ENCODE assay signal across 9 cellular contexts in genomic region chr5:172657503-172658233, GRCh38. TPM values are rescaled to one million over a fixed set of nuclear protein-coding genes. Genes with fewer than 3 reads are reported as not detected.
DNase-seq lines count a peak whose midpoint lies in the region; ATAC-seq, FAIRE-seq and TF ChIP-seq lines count a peak whose summit lies in the region.
"Not testable (repeated sequence)": the region's sequence is repeated elsewhere in the genome, so short reads cannot be mapped to it uniquely, and the experiment has no call there.
"Had no signal": no experiment of that assay in that cellular context is flagged by ENCODE, and none has a peak within 500 bp of the region (broad histone marks: within the 10 kb centered on the region; RNA-seq: fewer than 3 reads in every experiment).

No MANE protein-coding gene starts in this region.

- H3K9me1 ChIP-seq in K562 (ENCODE audit: control insufficient read depth, insufficient read depth, low read length) = not testable (repeated sequence)

- not testable (repeated sequence) for TF ChIP-seq EP300 in K562 (IDR thresholded peaks at IDR 0.05; ENCODE audit: low read length); esophagus muscularis mucosa (IDR thresholded peaks at IDR 0.05)

- not testable (repeated sequence) for H4K20me1 ChIP-seq in K562 (replicated peaks; ENCODE audit: control insufficient read depth, insufficient read depth, low read length); smooth muscle cell (ENCODE audit: low read depth)

- DNase-seq in LHCN-M2 (ENCODE audit: low read depth) = peak; percentile 35
- DNase-seq in K562 (ENCODE audit: extremely low read depth in 1 of 4, low spot score in 3 of 4); esophagus muscularis mucosa (ENCODE audit: extremely low spot score); left ventricle myocardium inferior; prostate gland (ENCODE audit: low spot score); smooth muscle cell (lab: John Stamatoyannopoulos, UW; ENCODE audit: unreplicated experiment); type B pancreatic cell (ENCODE audit: extremely low spot score, unreplicated experiment): not testable (repeated sequence)

- peak overlapping the region; percentile 17 for H3K27ac Mint-ChIP-seq in type B pancreatic cell

- H3K4me3 ChIP-seq in K562; esophagus muscularis mucosa; muscle layer of colon (ENCODE audit: low read depth in 1 of 2, low read length in 2 of 2); prostate gland; smooth muscle cell: not testable (repeated sequence)
- H3K4me3 ChIP-seq in left ventricle myocardium inferior = peak overlapping the region; percentile 31

- H3K9ac ChIP-seq in K562 (ENCODE audit: insufficient read depth in 1 of 2, low read depth in 2 of 2, low read length in 2 of 2) = not testable (repeated sequence)
- peak overlapping the region; percentile 44 for H3K9ac ChIP-seq in muscle layer of colon (ENCODE audit: low read length)
- peak overlapping the region; percentile 42 for H3K9ac ChIP-seq in smooth muscle cell (ENCODE audit: low read depth)

- WGBS in K562 (ENCODE audit: insufficient coverage, low coverage, missing lambda C conversion rate) = 11% methylated on average over 17 of the region's 17 CpGs
- 64% methylated on average over 17 of the region's 17 CpGs for WGBS in esophagus muscularis mucosa
- WGBS in prostate gland = 85% methylated on average over 17 of the region's 17 CpGs
- WGBS in smooth muscle cell (ENCODE audit: low lambda C conversion rate) = 93% methylated on average over 17 of the region's 17 CpGs

- not testable (repeated sequence) for ATAC-seq in K562

- H3F3A ChIP-seq in smooth muscle cell (ENCODE audit: low read depth) = not testable (repeated sequence)

- intact Hi-C loops in K562 (cut with micrococcal nuclease); esophagus muscularis mucosa (cut with DNase I); left ventricle myocardium inferior (cut with micrococcal nuclease); prostate gland (cut with DNase I): not testable (repeated sequence)

- not testable (repeated sequence) for H3K4me3 Mint-ChIP-seq in type B pancreatic cell

- H3K4me1 Mint-ChIP-seq in type B pancreatic cell (ENCODE audit: unreplicated experiment) = peaks cover 11% of the 10 kb centered on the region

- H3K9me3 Mint-ChIP-seq in type B pancreatic cell = not testable (repeated sequence)

- H3K9me3 ChIP-seq in K562 (replicated peaks; ENCODE audit: control insufficient read depth, insufficient read depth, low read depth, low read length); esophagus muscularis mucosa; muscle layer of colon (ENCODE audit: low read length); prostate gland; smooth muscle cell (replicated peaks; ENCODE audit: low read depth): not testable (repeated sequence)
- H3K9me3 ChIP-seq in left ventricle myocardium inferior (replicated peaks) = peaks cover 15% of the 10 kb centered on the region

- in situ Hi-C loops in K562 (cut with MboI) = not testable (repeated sequence)

- not testable (repeated sequence) for H3K27ac ChIP-seq in K562 (ENCODE audit: extremely low read depth, low read depth, low read length)
- H3K27ac ChIP-seq in esophagus muscularis mucosa (replicated peaks in 1 of 4) (peak overlapping the region; percentile 86 to 95 (median 90)), left ventricle myocardium inferior (replicated peaks) (peak overlapping the region; percentile 97), muscle layer of colon (ENCODE audit: low read depth, low read length) (peak overlapping the region; percentile 41), prostate gland (peak overlapping the region; percentile 79 to 82), smooth muscle cell (ENCODE audit: low read depth) (peak overlapping the region; percentile 96)

- not testable (repeated sequence) for H3K36me3 ChIP-seq in K562 (ENCODE audit: control insufficient read depth, insufficient read depth, low read length); esophagus muscularis mucosa; prostate gland; smooth muscle cell (ENCODE audit: low read depth)
- H3K36me3 ChIP-seq in left ventricle myocardium inferior (peaks cover 17% of the 10 kb centered on the region), muscle layer of colon (ENCODE audit: insufficient read depth, low read length) (peaks cover 14% of the 10 kb centered on the region)

- TF ChIP-seq RAD21 in K562 (CRISPR knock-in tag; conservative IDR thresholded peaks at IDR 0.05 in 1 of 2, IDR thresholded peaks at IDR 0.05 in 1 of 2) = not testable (repeated sequence)

- peaks cover 41 to 53% of the 10 kb centered on the region in 2 experiments for H3K27me3 ChIP-seq in K562 (ENCODE audit: control insufficient read depth in 2 of 2, insufficient read depth in 2 of 2, low read length in 2 of 2)
- not testable (repeated sequence) for H3K27me3 ChIP-seq in esophagus muscularis mucosa; left ventricle myocardium inferior (ENCODE audit: low read depth); muscle layer of colon (ENCODE audit: control insufficient read depth in 1 of 2, insufficient read depth in 2 of 2, low read length in 2 of 2); prostate gland (replicated peaks; ENCODE audit: insufficient read depth); smooth muscle cell (ENCODE audit: low read depth)

- POLR2A ChIA-PET in K562 (lab: Yijun Ruan, JAX) = not testable (repeated sequence)

- not testable (repeated sequence) for H3K79me2 ChIP-seq in K562 (ENCODE audit: control insufficient read depth, insufficient read depth, low read length)
- peaks cover 49% of the 10 kb centered on the region for H3K79me2 ChIP-seq in smooth muscle cell (ENCODE audit: low read depth)

- not testable (repeated sequence) for H3K4me1 ChIP-seq in K562 (replicated peaks in 1 of 2; ENCODE audit: control insufficient read depth in 2 of 2, insufficient read depth in 2 of 2, low read length in 2 of 2)
- peaks cover 59 to 85% (median 78%) of the 10 kb centered on the region in 4 donors for H3K4me1 ChIP-seq in esophagus muscularis mucosa
- H3K4me1 ChIP-seq in left ventricle myocardium inferior = peaks cover 97% of the 10 kb centered on the region
- H3K4me1 ChIP-seq in muscle layer of colon (ENCODE audit: insufficient read depth, low read length) = peaks cover 50% of the 10 kb centered on the region
- H3K4me1 ChIP-seq in prostate gland (replicated peaks) = peaks cover 12% of the 10 kb centered on the region
- H3K4me1 ChIP-seq in smooth muscle cell (ENCODE audit: low read depth) = peaks cover 18% of the 10 kb centered on the region

- not testable (repeated sequence) for TF ChIP-seq CTCF in K562 (IDR thresholded peaks at IDR 0.05 in 2 of 3, conservative IDR thresholded peaks at IDR 0.05 in 1 of 3; ENCODE audit: insufficient read depth in 2 of 3, low read depth in 1 of 3, low read length in 3 of 3); esophagus muscularis mucosa (IDR thresholded peaks at IDR 0.05); left ventricle myocardium inferior (IDR thresholded peaks at IDR 0.05; ENCODE audit: borderline replicate concordance); prostate gland (IDR thresholded peaks at IDR 0.05); smooth muscle cell (IDR thresholded peaks at IDR 0.05; ENCODE audit: borderline replicate concordance, insufficient read depth, poor library complexity, severe bottlenecking); type B pancreatic cell (conservative IDR thresholded peaks at IDR 0.05)

- H3K4me2 ChIP-seq in K562 (ENCODE audit: insufficient read depth, low read length); smooth muscle cell: not testable (repeated sequence)

- not testable (repeated sequence) for BruUV-seq in K562 (replicated peaks; lab: Mats Ljungman, UMichigan)

- TF ChIP-seq POLR2A in K562 (conservative IDR thresholded peaks at IDR 0.05); esophagus muscularis mucosa (IDR thresholded peaks at IDR 0.05; ENCODE audit: low read depth); prostate gland (IDR thresholded peaks at IDR 0.05): not testable (repeated sequence)

- FAIRE-seq in K562 (lab: Jason Lieb, UNC) = not testable (repeated sequence)

- not testable (repeated sequence) for H2AFZ ChIP-seq in K562 (ENCODE audit: low read depth, low read length); smooth muscle cell (ENCODE audit: low read depth)

- CTCF ChIA-PET in K562 (lab: Yijun Ruan, JAX; ENCODE audit: low intra/inter-chr PET ratio) = not testable (repeated sequence)

- H3K36me3 Mint-ChIP-seq in type B pancreatic cell = not testable (repeated sequence)

- H3K27me3 Mint-ChIP-seq in type B pancreatic cell = not testable (repeated sequence)

RNA-seq across cellular contexts. Expression of gene NEURL1B, which starts 16.6 kb away (rescaled TPM):
- 12.3 and 14.6 TPM in 2 replicates for total RNA-seq in LHCN-M2 (2014; rRNA removed)
- polyA plus RNA-seq in LHCN-M2 (2012) = 6.9 TPM
- not detected in 2 replicates for total RNA-seq in K562 (2011; cell fraction: chromatin; rRNA removed; ENCODE audit: low replicate concordance)
- not detected in 2 replicates for total RNA-seq in K562 (2011; cell fraction: nucleolus; rRNA removed)
- total RNA-seq in K562 (2011; cell fraction: nucleoplasm; rRNA removed) = not detected in 2 replicates
- total RNA-seq in K562 (2014; rRNA removed) = not detected in 2 replicates
- total RNA-seq in K562 (2014; rRNA removed; fragmentation: Illumina TruSeq; extraction: Trizol) = not detected in 2 replicates
- total RNA-seq in K562 (2015; rRNA removed; fragmentation: Illumina TruSeq; extraction: Trizol) = not detected in 2 replicates
- 0.04 TPM in 2 replicates for total RNA-seq in K562 (2021)
- not detected in 2 replicates for polyA plus RNA-seq in K562 (2011; rRNA removed)
- not detected in 2 replicates for polyA plus RNA-seq in K562 (2011; cell fraction: cytosol; rRNA removed)
- polyA plus RNA-seq in K562 (2011; cell fraction: nucleus; rRNA removed) = not detected in 2 replicates
- polyA plus RNA-seq in K562 (2012) = not detected in 2 replicates
- polyA plus RNA-seq in K562 (2014; fragmentation: Illumina TruSeq; extraction: Trizol) = not detected in 2 replicates
- not detected for polyA plus RNA-seq in K562 (2014; fragmentation: Nextera tagmentation; extraction: Ambion mirVana)
- polyA plus RNA-seq in K562 (2014; rRNA removed) = not detected in 2 replicates
- not detected in 2 replicates for polyA minus RNA-seq in K562 (2011; rRNA and poly(A)+ RNA removed)
- not detected in 2 replicates for polyA minus RNA-seq in K562 (2011; cell fraction: cytosol; rRNA and poly(A)+ RNA removed)
- polyA minus RNA-seq in K562 (2011; cell fraction: nucleus; rRNA and poly(A)+ RNA removed) = not detected in 2 replicates
- total RNA-seq in esophagus muscularis mucosa = 10 to 100 TPM; 34.1 to 87.1 (median 60.2) TPM
- 24.0 TPM for total RNA-seq in left ventricle myocardium inferior
- 10 to 100 TPM; 23.9 to 39.9 TPM for total RNA-seq in prostate gland
- 10.0 and 17.7 TPM in 2 replicates for total RNA-seq in smooth muscle cell
- polyA plus RNA-seq in smooth muscle cell = 3.1 and 3.7 TPM in 2 replicates
- total RNA-seq in type B pancreatic cell (ENCODE audit: low replicate concordance) = 6.2 and 7.6 TPM in 2 replicates
- polyA plus RNA-seq: CD14-positive monocyte had no signal
